ENCODE assay signal across 29 cellular contexts in genomic region chr1:205733438-205734175, GRCh38. TPM values are rescaled to one million over a fixed set of nuclear protein-coding genes. Genes with fewer than 3 reads are reported as not detected.
A peak's percentile ranks its signal among the peaks of the same experiment; 100 is the strongest.
DNase-seq lines count a peak whose midpoint lies in the region; ATAC-seq, FAIRE-seq and TF ChIP-seq lines count a peak whose summit lies in the region.
"Had no signal": no experiment of that assay in that cellular context is flagged by ENCODE, and none has a peak within 500 bp of the region (broad histone marks: within the 10 kb centered on the region; RNA-seq: fewer than 3 reads in every experiment).

No MANE protein-coding gene starts in this region.

- no peak for ATAC-seq in natural killer cell
- no peak for ATAC-seq in natural killer cell treated with Interleukin-12 subunit alpha and Interleukin-12 subunit beta and Interleukin-15 and Interleukin-18, amount 100 ng/mL, for 72 hours
- peak; percentile 50; the same call in 1 of the 2 replicates for ATAC-seq in HCT116
- peak; percentile 55 for ATAC-seq in K562
- no peak for ATAC-seq in GM19324 (IDR thresholded peaks at IDR 0.05; ENCODE audit: low FRiP score, unreplicated experiment)
- no peak for ATAC-seq in HG03039 (IDR thresholded peaks at IDR 0.05; ENCODE audit: unreplicated experiment)
- ATAC-seq in GM21381 (IDR thresholded peaks at IDR 0.05; ENCODE audit: unreplicated experiment) = no peak
- ATAC-seq: activated T-cell treated with anti-CD3 and anti-CD28 coated beads, Interleukin-2, amount 50 U/mL, for 72 hours; GM12878; left cardiac atrium had no signal

- H3K9me1 ChIP-seq in K562 (ENCODE audit: control insufficient read depth, insufficient read depth, low read length) = no peaks in the 10 kb centered on the region

- peak; percentile 6 for FAIRE-seq in K562 (lab: Jason Lieb, UNC)
- FAIRE-seq: GM12878, H54, HTR-8/SVneo had no signal

- WGBS in K562 (ENCODE audit: insufficient coverage, low coverage, missing lambda C conversion rate) = 58% methylated on average over 2 of the region's 2 CpGs

- no peak overlapping the region for H3K4me3 Mint-ChIP-seq in natural killer cell
- H3K4me3 Mint-ChIP-seq in natural killer cell treated with Interleukin-12 subunit alpha and Interleukin-12 subunit beta and Interleukin-15 and Interleukin-18, amount 100 ng/mL, for 72 hours = no peak overlapping the region
- H3K4me3 Mint-ChIP-seq: activated CD4-positive, alpha-beta T cell treated with anti-CD3 and anti-CD28 coated beads, Interleukin-2, amount 10 ng/mL, durations not matched to agents 7 days and 5 days; activated T-cell treated with anti-CD3 and anti-CD28 coated beads, Interleukin-2, amount 50 U/mL, for 72 hours; T-helper 2 cell treated with Interferon-gamma antibody and Interleukin-4, amounts not matched to agents 5 μg/mL and 100 μg/mL, for 36 hours had no signal

- no peaks in the 10 kb centered on the region for H3K9me3 ChIP-seq in HCT116 (ENCODE audit: control insufficient read depth in 1 of 2, insufficient read depth in 1 of 2, low read depth in 1 of 2, low read length in 2 of 2)
- no peaks in the 10 kb centered on the region; the same call in 1 of the 2 replicates for H3K9me3 ChIP-seq in K562 (replicated peaks; ENCODE audit: control insufficient read depth, insufficient read depth, low read depth, low read length)
- H3K9me3 ChIP-seq: body of pancreas, mucosa of descending colon, ovary, upper lobe of left lung had no signal

- peaks cover 100% of the 10 kb centered on the region for H3K79me2 ChIP-seq in HCT116 (ENCODE audit: insufficient read depth, low read length)
- peaks cover 89% of the 10 kb centered on the region for H3K79me2 ChIP-seq in K562 (ENCODE audit: control insufficient read depth, insufficient read depth, low read length)

- H2AFZ ChIP-seq in HCT116 (ENCODE audit: low read depth, low read length, poor library complexity, severe bottlenecking) = no peak overlapping the region
- no peak overlapping the region for H2AFZ ChIP-seq in K562 (ENCODE audit: low read depth, low read length)

- no peak for TF ChIP-seq POLR2A in HCT116 (IDR thresholded peaks at IDR 0.05; ENCODE audit: borderline replicate concordance, extremely low read depth, insufficient read depth, insufficient read length)
- TF ChIP-seq POLR2A in K562 (conservative IDR thresholded peaks at IDR 0.05) = no peak

- in situ Hi-C loops in K562 (cut with MboI) = no loop called here

- RAD21 ChIA-PET in HCT116 (lab: Charles Lee; ENCODE audit: low non-redundant PET in 1 of 2, low total read pairs in 2 of 2, uncharacterized antibody in 2 of 2, unreplicated experiment in 2 of 2) = no interaction called here

- H3K27me3 ChIP-seq in HCT116 (ENCODE audit: insufficient read depth, low read length) (no peaks in the 10 kb centered on the region), K562 (ENCODE audit: control insufficient read depth in 2 of 2, insufficient read depth in 2 of 2, low read length in 2 of 2) (no peaks in the 10 kb centered on the region)
- H3K27me3 ChIP-seq: body of pancreas, ovary, upper lobe of left lung had no signal

- H3K36me3 ChIP-seq in HCT116 (ENCODE audit: control insufficient read depth in 1 of 2, insufficient read depth in 2 of 2, low read length in 2 of 2) (peaks cover 0 to 4% of the 10 kb centered on the region in 2 experiments; a peak in 1 of 4 replicates), K562 (ENCODE audit: control insufficient read depth, insufficient read depth, low read length) (peaks cover 65% of the 10 kb centered on the region; the same call in 2 of the 3 replicates)
- H3K36me3 ChIP-seq: ovary had no signal

- H3K27me3 Mint-ChIP-seq in natural killer cell (ENCODE audit: low read depth in 2 of 2) = no peaks in the 10 kb centered on the region
- H3K27me3 Mint-ChIP-seq in natural killer cell treated with Interleukin-12 subunit alpha and Interleukin-12 subunit beta and Interleukin-15 and Interleukin-18, amount 100 ng/mL, for 72 hours = no peaks in the 10 kb centered on the region
- H3K27me3 Mint-ChIP-seq: activated CD4-positive, alpha-beta T cell treated with anti-CD3 and anti-CD28 coated beads, Interleukin-2, amount 10 ng/mL, durations not matched to agents 7 days and 5 days had no signal

- H3K4me1 ChIP-seq in HCT116 (ENCODE audit: control insufficient read depth in 1 of 2, insufficient read depth in 2 of 2, low read length in 2 of 2) = peaks cover 19 to 42% of the 10 kb centered on the region in 2 experiments
- peaks cover 0 to 8% of the 10 kb centered on the region in 2 experiments; a peak in 2 of 5 replicates for H3K4me1 ChIP-seq in K562 (replicated peaks in 1 of 2; ENCODE audit: control insufficient read depth in 2 of 2, insufficient read depth in 2 of 2, low read length in 2 of 2)

- intact Hi-C loops in natural killer cell (cut with micrococcal nuclease) (no loop called here), HCT116 (cut with micrococcal nuclease) (no loop called here), K562 (cut with micrococcal nuclease) (no loop called here)

- H4K20me1 ChIP-seq in HCT116 (ENCODE audit: insufficient read depth) (0 out of 2 replicates have a peak, but pooled peaks cover 12% of the 10 kb centered on the region), K562 (replicated peaks; ENCODE audit: control insufficient read depth, insufficient read depth, low read length) (no peaks in the 10 kb centered on the region)

- H3K36me3 Mint-ChIP-seq in natural killer cell = no peaks in the 10 kb centered on the region
- H3K36me3 Mint-ChIP-seq in natural killer cell treated with Interleukin-12 subunit alpha and Interleukin-12 subunit beta and Interleukin-15 and Interleukin-18, amount 100 ng/mL, for 72 hours = peaks cover 4% of the 10 kb centered on the region

- H3K9ac ChIP-seq in HCT116 (ENCODE audit: low read length) = no peak overlapping the region
- no peak overlapping the region for H3K9ac ChIP-seq in K562 (ENCODE audit: insufficient read depth in 1 of 2, low read depth in 2 of 2, low read length in 2 of 2)

- DNase-seq in natural killer cell = no peak
- no peak for DNase-seq in natural killer cell treated with Interleukin-12 subunit alpha and Interleukin-12 subunit beta and Interleukin-15 and Interleukin-18, amount 100 ng/mL, for 72 hours (ENCODE audit: low spot score)
- DNase-seq in HCT116 (ENCODE audit: low read depth, low spot score) = no peak
- DNase-seq in K562 (ENCODE audit: extremely low read depth in 1 of 4, low spot score in 3 of 4) = no peak
- DNase-seq: activated CD4-positive, alpha-beta T cell treated with anti-CD3 and anti-CD28 coated beads, Interleukin-2, amount 10 ng/mL, durations not matched to agents 7 days and 5 days; activated naive CD4-positive, alpha-beta T cell; activated T-cell treated with anti-CD3 and anti-CD28 coated beads, Interleukin-2, amount 50 U/mL, for 72 hours; body of pancreas; DMS 273 treated with DMSO at 0.1 percent for 48 hours; hippocampal formation; KG1; left cardiac atrium; mucosa of descending colon; NCI-H1092 treated with DMSO at 0.1 percent for 48 hours; NCI-H187 treated with DMSO at 0.1 percent for 48 hours; NCI-H2171; ovary; SHP77; stimulated activated CD4-positive, alpha-beta T cell treated with anti-CD3 and anti-CD28 coated beads, Interleukin-15, amount 100 ng/mL, for 24 hours; stimulated activated CD4-positive, alpha-beta T cell treated with anti-CD3 and anti-CD28 coated beads, Interleukin-4, amount 100 ng/mL, for 4 hours; upper lobe of left lung had no signal

- peak overlapping the region; percentile 44 to 64 for H3K27ac Mint-ChIP-seq in natural killer cell
- peak overlapping the region in 1 of 2 donors; percentile 48 for H3K27ac Mint-ChIP-seq in natural killer cell treated with Interleukin-12 subunit alpha and Interleukin-12 subunit beta and Interleukin-15 and Interleukin-18, amount 100 ng/mL, for 72 hours
- H3K27ac Mint-ChIP-seq: activated CD4-positive, alpha-beta T cell treated with anti-CD3 and anti-CD28 coated beads, Interleukin-2, amount 10 ng/mL, durations not matched to agents 7 days and 5 days; activated T-cell treated with anti-CD3 and anti-CD28 coated beads, Interleukin-2, amount 50 U/mL, for 72 hours; T-helper 2 cell treated with Interferon-gamma antibody and Interleukin-4, amounts not matched to agents 5 μg/mL and 100 μg/mL, for 36 hours had no signal

- no peak for TF ChIP-seq CTCF in natural killer cell (IDR thresholded peaks at IDR 0.05)
- no peak for TF ChIP-seq CTCF in HCT116 (IDR thresholded peaks at IDR 0.05 in 2 of 3, conservative IDR thresholded peaks at IDR 0.05 in 1 of 3; ENCODE audit: borderline replicate concordance in 1 of 3, insufficient read depth in 1 of 3, low read depth in 2 of 3, low read length in 2 of 3)
- TF ChIP-seq CTCF in K562 (IDR thresholded peaks at IDR 0.05 in 2 of 3, conservative IDR thresholded peaks at IDR 0.05 in 1 of 3; ENCODE audit: insufficient read depth in 2 of 3, low read depth in 1 of 3, low read length in 3 of 3) = no peak

- no peaks in the 10 kb centered on the region for H3K9me2 ChIP-seq in HCT116 (ENCODE audit: insufficient read depth)

- no peaks in the 10 kb centered on the region for H3K9me3 Mint-ChIP-seq in natural killer cell
- no peaks in the 10 kb centered on the region for H3K9me3 Mint-ChIP-seq in natural killer cell treated with Interleukin-12 subunit alpha and Interleukin-12 subunit beta and Interleukin-15 and Interleukin-18, amount 100 ng/mL, for 72 hours
- H3K9me3 Mint-ChIP-seq: activated CD4-positive, alpha-beta T cell treated with anti-CD3 and anti-CD28 coated beads, Interleukin-2, amount 10 ng/mL, durations not matched to agents 7 days and 5 days; activated T-cell treated with anti-CD3 and anti-CD28 coated beads, Interleukin-2, amount 50 U/mL, for 72 hours; T-helper 2 cell treated with Interferon-gamma antibody and Interleukin-4, amounts not matched to agents 5 μg/mL and 100 μg/mL, for 36 hours had no signal

- POLR2A ChIA-PET in HCT116 (lab: Charles Lee) (no interaction called here), K562 (lab: Yijun Ruan, JAX) (interaction anchor here (0.7 to 5.2 kb wide), 6 partner anchors 9 to 118 kb away, joined by 3 to 32 read pairs (median 4); no protein-coding TSS in a partner anchor)

- H3K4me2 ChIP-seq in HCT116 (ENCODE audit: low read length) = no peak overlapping the region
- no peak overlapping the region for H3K4me2 ChIP-seq in K562 (ENCODE audit: insufficient read depth, low read length)

- TF ChIP-seq EP300 in K562 (IDR thresholded peaks at IDR 0.05; ENCODE audit: low read length) = no peak

- no TSS peak for BruUV-seq in HCT116 (replicated peaks; lab: Mats Ljungman, UMichigan)
- no TSS peak for BruUV-seq in K562 (replicated peaks; lab: Mats Ljungman, UMichigan)

- TF ChIP-seq RAD21 in HCT116 (IDR thresholded peaks at IDR 0.05; ENCODE audit: low read depth) (no peak), K562 (CRISPR knock-in tag; conservative IDR thresholded peaks at IDR 0.05 in 1 of 2, IDR thresholded peaks at IDR 0.05 in 1 of 2) (no peak)

- H3K4me3 ChIP-seq in HCT116 (replicated peaks in 1 of 2; ENCODE audit: low read depth in 1 of 2, low read length in 2 of 2) (no peak overlapping the region), K562 (no peak overlapping the region)
- H3K4me3 ChIP-seq: body of pancreas, GM12878, lung, mucosa of descending colon, ovary, upper lobe of left lung had no signal

- CTCF ChIA-PET in HCT116 (lab: Charles Lee) = interaction anchor here (1.2 to 2.1 kb wide), 3 partner anchors 22 to 76 kb away, joined by 3 to 6 read pairs (median 3); no protein-coding TSS in a partner anchor
- CTCF ChIA-PET in K562 (lab: Yijun Ruan, JAX; ENCODE audit: low intra/inter-chr PET ratio) = no interaction called here

- peaks cover 31 to 41% of the 10 kb centered on the region in 2 donors for H3K4me1 Mint-ChIP-seq in natural killer cell
- peaks cover 29 to 32% of the 10 kb centered on the region in 2 donors for H3K4me1 Mint-ChIP-seq in natural killer cell treated with Interleukin-12 subunit alpha and Interleukin-12 subunit beta and Interleukin-15 and Interleukin-18, amount 100 ng/mL, for 72 hours (ENCODE audit: low read depth in 2 of 2)

- H3K27ac ChIP-seq in HCT116 (ENCODE audit: low read depth, low read length) (peak overlapping the region; percentile 4; the same call in 1 of the 2 replicates), K562 (ENCODE audit: extremely low read depth, low read depth, low read length) (peak overlapping the region; percentile 23; the same call in 2 of the 3 replicates)
- H3K27ac ChIP-seq: ovary, upper lobe of left lung had no signal

RNA-seq across cellular contexts. Expression of gene NUCKS1, which starts 16.4 kb away (rescaled TPM):
- total RNA-seq in natural killer cell (100 to 1,000 TPM in 2 of 3 donors, 10 to 100 TPM in 1; 89.2 to 113 (median 103) TPM), HCT116 (2021; ENCODE audit: unreplicated experiment) (237 TPM), K562 (2014; rRNA removed) (81.9 and 87.5 TPM in 2 replicates), K562 (2014; rRNA removed; fragmentation: Illumina TruSeq; extraction: Trizol) (232 and 280 TPM in 2 replicates), K562 (2015; rRNA removed; fragmentation: Illumina TruSeq; extraction: Trizol) (236 and 244 TPM in 2 replicates), K562 (2021) (201 and 216 TPM in 2 replicates)
- 100 to 1,000 TPM in 1 of 2 donors, 10 to 100 TPM in 1; 95.1 to 156 TPM for total RNA-seq in natural killer cell treated with Interleukin-12 subunit alpha and Interleukin-12 subunit beta and Interleukin-15 and Interleukin-18, amount 100 ng/mL, for 72 hours
- 40.6 and 54.7 TPM in 2 replicates for polyA plus RNA-seq in HCT116 (2012)
- total RNA-seq in K562 (2011; cell fraction: chromatin; rRNA removed; ENCODE audit: low replicate concordance) = 27.6 and 204 TPM in 2 replicates
- total RNA-seq in K562 (2011; cell fraction: nucleolus; rRNA removed) = 10.8 and 27.2 TPM in 2 replicates
- total RNA-seq in K562 (2011; cell fraction: nucleoplasm; rRNA removed) = 57.1 and 92.6 TPM in 2 replicates
- polyA plus RNA-seq in K562 (2011; rRNA removed) (117 and 149 TPM in 2 replicates), K562 (2014; fragmentation: Illumina TruSeq; extraction: Trizol) (167 and 177 TPM in 2 replicates), K562 (2014; fragmentation: Nextera tagmentation; extraction: Ambion mirVana) (10 to 100 TPM; 66.7 to 83.4 TPM), K562 (2014; rRNA removed) (94.4 and 95.1 TPM in 2 replicates)
- polyA plus RNA-seq in K562 (2011; cell fraction: cytosol; rRNA removed) = 32.1 and 83.7 TPM in 2 replicates
- polyA plus RNA-seq in K562 (2011; cell fraction: nucleus; rRNA removed) = 19.9 and 37.5 TPM in 2 replicates
- polyA plus RNA-seq in K562 (2012) = 80.3 and 120 TPM in 2 replicates
- 303 and 322 TPM in 2 replicates for polyA minus RNA-seq in K562 (2011; rRNA and poly(A)+ RNA removed)
- 85.8 and 115 TPM in 2 replicates for polyA minus RNA-seq in K562 (2011; cell fraction: cytosol; rRNA and poly(A)+ RNA removed)
- 23.7 and 70.9 TPM in 2 replicates for polyA minus RNA-seq in K562 (2011; cell fraction: nucleus; rRNA and poly(A)+ RNA removed)

RNA-seq across cellular contexts. Expression of gene RAB29, which starts 41.7 kb away (rescaled TPM):
- total RNA-seq in natural killer cell (100 to 1,000 TPM in 1 of 3 donors, 10 to 100 TPM in 2; 69.0 to 120 (median 95.1) TPM), HCT116 (2021; ENCODE audit: unreplicated experiment) (17.7 TPM), K562 (2014; rRNA removed) (6.9 and 7.7 TPM in 2 replicates), K562 (2014; rRNA removed; fragmentation: Illumina TruSeq; extraction: Trizol) (8.5 and 10.2 TPM in 2 replicates), K562 (2015; rRNA removed; fragmentation: Illumina TruSeq; extraction: Trizol) (9.9 and 11.5 TPM in 2 replicates), K562 (2021) (7.8 and 8.0 TPM in 2 replicates)
- 100 to 1,000 TPM; 109 to 217 TPM for total RNA-seq in natural killer cell treated with Interleukin-12 subunit alpha and Interleukin-12 subunit beta and Interleukin-15 and Interleukin-18, amount 100 ng/mL, for 72 hours
- 8.5 and 12.0 TPM in 2 replicates for polyA plus RNA-seq in HCT116 (2012)
- 9.7 and 12.5 TPM in 2 replicates for total RNA-seq in K562 (2011; cell fraction: chromatin; rRNA removed; ENCODE audit: low replicate concordance)
- 7.2 and 7.7 TPM in 2 replicates for total RNA-seq in K562 (2011; cell fraction: nucleolus; rRNA removed)
- total RNA-seq in K562 (2011; cell fraction: nucleoplasm; rRNA removed) = 8.9 and 11.8 TPM in 2 replicates
- polyA plus RNA-seq in K562 (2011; rRNA removed) (9.9 and 17.6 TPM in 2 replicates), K562 (2014; fragmentation: Illumina TruSeq; extraction: Trizol) (11.1 and 13.9 TPM in 2 replicates), K562 (2014; fragmentation: Nextera tagmentation; extraction: Ambion mirVana) (1 to 10 TPM; 6.3 to 7.5 TPM), K562 (2014; rRNA removed) (7.2 and 10.8 TPM in 2 replicates)
- 11.0 and 14.5 TPM in 2 replicates for polyA plus RNA-seq in K562 (2011; cell fraction: cytosol; rRNA removed)
- polyA plus RNA-seq in K562 (2011; cell fraction: nucleus; rRNA removed) = 7.4 and 13.4 TPM in 2 replicates
- polyA plus RNA-seq in K562 (2012) = 11.1 and 11.3 TPM in 2 replicates
- 6.1 and 11.9 TPM in 2 replicates for polyA minus RNA-seq in K562 (2011; rRNA and poly(A)+ RNA removed)
- 3.5 and 7.2 TPM in 2 replicates for polyA minus RNA-seq in K562 (2011; cell fraction: cytosol; rRNA and poly(A)+ RNA removed)
- polyA minus RNA-seq in K562 (2011; cell fraction: nucleus; rRNA and poly(A)+ RNA removed) = 4.1 and 4.8 TPM in 2 replicates

RNA-seq across cellular contexts. Expression of gene SLC45A3, which starts 53.3 kb away (rescaled TPM):
- total RNA-seq in natural killer cell (10 to 100 TPM in 1 of 3 donors, 1 to 10 TPM in 1, under 1 TPM in 1; 0.31 to 28.8 (median 1.8) TPM), HCT116 (2021; ENCODE audit: unreplicated experiment) (12.3 TPM), K562 (2014; rRNA removed) (1.5 and 2.8 TPM in 2 replicates), K562 (2014; rRNA removed; fragmentation: Illumina TruSeq; extraction: Trizol) (0.87 and 1.1 TPM in 2 replicates), K562 (2015; rRNA removed; fragmentation: Illumina TruSeq; extraction: Trizol) (0.60 and 0.83 TPM in 2 replicates), K562 (2021) (2.5 and 3.0 TPM in 2 replicates)
- total RNA-seq in natural killer cell treated with Interleukin-12 subunit alpha and Interleukin-12 subunit beta and Interleukin-15 and Interleukin-18, amount 100 ng/mL, for 72 hours = 1 to 10 TPM in 1 of 2 donors, under 1 TPM in 1; 0.64 to 5.1 TPM
- polyA plus RNA-seq in HCT116 (2012) = 11.4 and 12.6 TPM in 2 replicates
- total RNA-seq in K562 (2011; cell fraction: chromatin; rRNA removed; ENCODE audit: low replicate concordance) = 7.0 and 13.6 TPM in 2 replicates
- 10.5 and 12.5 TPM in 2 replicates for total RNA-seq in K562 (2011; cell fraction: nucleolus; rRNA removed)
- 8.7 and 12.1 TPM in 2 replicates for total RNA-seq in K562 (2011; cell fraction: nucleoplasm; rRNA removed)
- polyA plus RNA-seq in K562 (2011; rRNA removed) (3.3 and 3.5 TPM in 2 replicates), K562 (2014; fragmentation: Illumina TruSeq; extraction: Trizol) (1.3 and 1.7 TPM in 2 replicates), K562 (2014; fragmentation: Nextera tagmentation; extraction: Ambion mirVana) (under 1 TPM; 0.06 to 0.10 TPM), K562 (2014; rRNA removed) (2.4 TPM in 2 replicates)
- polyA plus RNA-seq in K562 (2011; cell fraction: cytosol; rRNA removed) = 2.7 and 5.8 TPM in 2 replicates
- polyA plus RNA-seq in K562 (2011; cell fraction: nucleus; rRNA removed) = 11.2 and 15.9 TPM in 2 replicates
- 1.4 and 4.0 TPM in 2 replicates for polyA plus RNA-seq in K562 (2012)
- polyA minus RNA-seq in K562 (2011; rRNA and poly(A)+ RNA removed) = 0.84 and 1.5 TPM in 2 replicates
- polyA minus RNA-seq in K562 (2011; cell fraction: cytosol; rRNA and poly(A)+ RNA removed) = 1.3 and 1.8 TPM in 2 replicates
- polyA minus RNA-seq in K562 (2011; cell fraction: nucleus; rRNA and poly(A)+ RNA removed) = 2.4 and 2.8 TPM in 2 replicates

Comparison
In these comparisons a context has a peak if more than half of its experiments do, and no peak if none do; other contexts are left out.
1. ATAC-seq: peak in HCT116 (single experiment) and K562 (single experiment); none in natural killer cell (0 of 3), natural killer cell treated with Interleukin-12 subunit alpha and Interleukin-12 subunit beta and Interleukin-15 and Interleukin-18, amount 100 ng/mL, for 72 hours (0 of 2), GM19324 (single experiment), HG03039 (single experiment) and GM21381 (single experiment).